In genomic region chr15:58062175-58062574, GRCh38 we compare ENCODE assay signal across 18 cellular contexts. TPM values are rescaled to one million over a fixed set of nuclear protein-coding genes. Genes with fewer than 3 reads are reported as not detected.
DNase-seq lines count a peak whose midpoint lies in the region; ATAC-seq and TF ChIP-seq lines count a peak whose summit lies in the region.
"Had no signal": no experiment of that assay in that cellular context is flagged by ENCODE, and none has a peak within 500 bp of the region (broad histone marks: within the 10 kb centered on the region; RNA-seq: fewer than 3 reads in every experiment).

No MANE protein-coding gene starts in this region.

- no peaks in the 10 kb centered on the region for H3K9me3 ChIP-seq in right atrium auricular region

- H3K36me3 ChIP-seq in right atrium auricular region = no peaks in the 10 kb centered on the region
- H3K36me3 ChIP-seq: BLaER1 treated with 17β-estradiol and CSF1 and Interleukin-3, amounts not matched to agents 10 nM and 100 nM had no signal

- H3K4me3 Mint-ChIP-seq in type B pancreatic cell = peak overlapping the region; percentile 8
- H3K4me3 Mint-ChIP-seq: CD4-positive, CD25-positive, alpha-beta regulatory T cell; H9; HFFc6 had no signal

- peaks cover 7 to 12% of the 10 kb centered on the region in 2 donors for H3K27me3 ChIP-seq in right atrium auricular region

- H3K4me1 ChIP-seq in right atrium auricular region = peaks cover 0 to 19% of the 10 kb centered on the region in 2 donors

- DNase-seq in right atrium auricular region (ENCODE audit: low spot score) (no peak), Right ventricle myocardium inferior (ENCODE audit: missing footprints) (no peak), left kidney (ENCODE audit: low read depth, low spot score) (peak; percentile 29), type B pancreatic cell (ENCODE audit: extremely low spot score, unreplicated experiment) (no peak), HCEC 1CT (no peak)
- DNase-seq: ACHN; CD4-positive, CD25-positive, alpha-beta regulatory T cell; DMS153; DMS79 treated with DMSO at 0.1 percent for 48 hours; EL; GOT3; H9; HFFc6 had no signal

- TF ChIP-seq CTCF in right atrium auricular region (IDR thresholded peaks at IDR 0.05) = no peak
- no peak for TF ChIP-seq CTCF in type B pancreatic cell (conservative IDR thresholded peaks at IDR 0.05)

- H3K27ac Mint-ChIP-seq in type B pancreatic cell = no peak overlapping the region
- H3K27ac Mint-ChIP-seq: CD4-positive, CD25-positive, alpha-beta regulatory T cell; H9; HFFc6 had no signal

- peak overlapping the region in 1 of 2 donors; percentile 3 for H3K4me3 ChIP-seq in right atrium auricular region
- H3K4me3 ChIP-seq: BLaER1 treated with 17β-estradiol and CSF1 and Interleukin-3, amounts not matched to agents 10 nM and 100 nM had no signal

- peak overlapping the region; percentile 1 to 3 for H3K27ac ChIP-seq in right atrium auricular region
- H3K27ac ChIP-seq: BLaER1 treated with 17β-estradiol and CSF1 and Interleukin-3, amounts not matched to agents 10 nM and 100 nM; HL-60 had no signal

- no peaks in the 10 kb centered on the region for H3K9me3 Mint-ChIP-seq in type B pancreatic cell
- H3K9me3 Mint-ChIP-seq: HFFc6 had no signal

- peaks cover 13% of the 10 kb centered on the region for H3K4me1 Mint-ChIP-seq in type B pancreatic cell (ENCODE audit: unreplicated experiment)

- no peaks in the 10 kb centered on the region for H3K36me3 Mint-ChIP-seq in type B pancreatic cell
- H3K36me3 Mint-ChIP-seq: CD4-positive, CD25-positive, alpha-beta regulatory T cell had no signal

- ATAC-seq in Right ventricle myocardium inferior (no peak), HG02885 (IDR thresholded peaks at IDR 0.05; ENCODE audit: poor library complexity, unreplicated experiment) (no peak), GM21423 (IDR thresholded peaks at IDR 0.05; ENCODE audit: unreplicated experiment) (no peak)

- H3K27me3 Mint-ChIP-seq in type B pancreatic cell = peaks cover 71% of the 10 kb centered on the region

- intact Hi-C loops in Right ventricle myocardium inferior (cut with DNase I) = loop anchor here (10.0 kb wide), 1 partner anchor 397 kb away; no protein-coding TSS in a partner anchor

RNA-seq across cellular contexts. Expression of gene ALDH1A2, which starts 3.3 kb away (rescaled TPM):
- total RNA-seq in right atrium auricular region = 10 to 100 TPM; 38.7 to 47.8 TPM
- 14.2 TPM for total RNA-seq in Right ventricle myocardium inferior
- total RNA-seq in type B pancreatic cell (ENCODE audit: low replicate concordance) = 10.4 and 38.3 TPM in 2 replicates
- total RNA-seq: A172; CD4-positive, CD25-positive, alpha-beta regulatory T cell; HFFc6 had no signal
